Comparison of ENCODE assay signal across 24 cellular contexts in the genomic region with DNA sequence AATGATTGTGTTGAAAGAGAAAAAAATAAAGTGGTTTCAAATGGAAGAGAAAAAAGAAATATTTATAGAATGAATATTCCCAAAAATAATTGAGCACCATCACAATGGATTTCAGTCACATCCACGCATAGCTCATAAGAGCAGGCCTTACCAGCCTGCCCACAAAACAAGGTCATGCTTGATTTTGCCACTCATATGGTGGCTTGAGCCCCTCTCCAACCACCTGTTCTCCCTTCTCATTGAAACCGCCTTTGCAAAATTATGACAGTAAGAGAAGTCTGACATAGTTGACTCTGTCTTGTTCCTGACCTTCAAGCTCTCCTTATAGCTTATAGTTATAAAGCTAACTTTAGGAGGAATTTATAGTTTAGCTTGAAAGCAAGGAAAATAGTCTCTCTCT.
"Had no signal": no experiment of that assay in that cellular context is flagged by ENCODE, and none has a peak within 500 bp of the region (broad histone marks: within the 10 kb centered on the region; RNA-seq: fewer than 3 reads in every experiment).

No MANE protein-coding gene starts in this region.

- H3K4me1 ChIP-seq: esophagus muscularis mucosa, gastrocnemius medialis had no signal

- H3K27ac ChIP-seq: brain microvascular endothelial cell, coronary artery, dorsolateral prefrontal cortex, esophagus muscularis mucosa, foreskin keratinocyte, gastrocnemius medialis, heart right ventricle had no signal

- H3K9me3 ChIP-seq: esophagus muscularis mucosa, gastrocnemius medialis, heart right ventricle had no signal

- H3K36me3 Mint-ChIP-seq: activated naive CD8-positive, alpha-beta T cell; WTC11 had no signal

- H3K27me3 ChIP-seq: brain microvascular endothelial cell, dorsolateral prefrontal cortex, esophagus muscularis mucosa, foreskin keratinocyte, gastrocnemius medialis, heart right ventricle had no signal

- H3K9me3 Mint-ChIP-seq: central memory CD8-positive, alpha-beta T cell; dendritic cell treated with granulocyte-macrophage colony-stimulating factor and Interleukin-4, amounts not matched to agents 40 ng/mL and 50 ng/mL, for 4 days had no signal

- H3K4me3 ChIP-seq: coronary artery, dorsolateral prefrontal cortex, esophagus muscularis mucosa, gastrocnemius medialis, heart right ventricle had no signal

- H3K36me3 ChIP-seq: brain microvascular endothelial cell, esophagus muscularis mucosa, gastrocnemius medialis, heart right ventricle had no signal

- H3K4me1 Mint-ChIP-seq: central memory CD8-positive, alpha-beta T cell had no signal

- H3K27me3 Mint-ChIP-seq: activated naive CD8-positive, alpha-beta T cell; dendritic cell treated with granulocyte-macrophage colony-stimulating factor and Interleukin-4, amounts not matched to agents 40 ng/mL and 50 ng/mL, for 4 days had no signal

- H3K4me3 Mint-ChIP-seq: activated naive CD8-positive, alpha-beta T cell; central memory CD8-positive, alpha-beta T cell; dendritic cell treated with granulocyte-macrophage colony-stimulating factor and Interleukin-4, amounts not matched to agents 40 ng/mL and 50 ng/mL, for 4 days; WTC11 had no signal

- H3K27ac Mint-ChIP-seq: activated naive CD8-positive, alpha-beta T cell; dendritic cell treated with granulocyte-macrophage colony-stimulating factor and Interleukin-4, amounts not matched to agents 40 ng/mL and 50 ng/mL, for 4 days; WTC11 had no signal

- DNase-seq: activated CD4-positive, alpha-beta T cell treated with anti-CD3 and anti-CD28 coated beads for 1 hour; activated CD4-positive, alpha-beta T cell treated with anti-CD3 and anti-CD28 coated beads for 48 hours; activated CD4-positive, alpha-beta T cell treated with anti-CD3 and anti-CD28 coated beads, Interleukin-2, amount 50 U/mL, for 1 hour; activated CD4-positive, alpha-beta T cell treated with anti-CD3 and anti-CD28 coated beads, Interleukin-2, amount 50 U/mL, for 48 hours; activated effector memory CD4-positive, alpha-beta T cell treated with Interleukin-2 at 50 U/mL for 16 hours; activated gamma-delta T cell treated with Interleukin-2 at 50 U/mL for 16 hours; activated naive CD4-positive, alpha-beta T cell treated with anti-CD3 and anti-CD28 coated beads, Interleukin-2, amount 50 U/mL, for 16 hours; activated naive CD4-positive, alpha-beta T cell treated with Interleukin-2 at 50 U/mL for 16 hours; activated T-cell treated with anti-CD3 and anti-CD28 coated beads, Interleukin-2, amount 50 U/mL, for 48 hours; amniotic stem cell; anterior cingulate cortex; brain microvascular endothelial cell; dorsolateral prefrontal cortex; effector memory CD4-positive, alpha-beta T cell; erythroblast; foreskin keratinocyte; gastrocnemius medialis; heart right ventricle had no signal

- ATAC-seq: gastrocnemius medialis, heart right ventricle had no signal
